8 cellular contexts compared by ENCODE assay signal in genomic region chr11:70397336-70397982, GRCh38. TPM values are rescaled to one million over a fixed set of nuclear protein-coding genes. Genes with fewer than 3 reads are reported as not detected.
A peak's percentile ranks its signal among the peaks of the same experiment; 100 is the strongest.
DNase-seq lines count a peak whose midpoint lies in the region; ATAC-seq and TF ChIP-seq lines count a peak whose summit lies in the region.

No MANE protein-coding gene starts in this region.

- peak overlapping the region in 1 of 2 donors; percentile 45 for H3K27ac Mint-ChIP-seq in natural killer cell treated with Interleukin-12 subunit alpha and Interleukin-12 subunit beta and Interleukin-15 and Interleukin-18, amount 100 ng/mL, for 72 hours

- no peaks in the 10 kb centered on the region for H3K27me3 ChIP-seq in endocrine pancreas (ENCODE audit: control insufficient read depth, insufficient read depth, low read length)

- peaks cover 9% of the 10 kb centered on the region for H3K36me3 Mint-ChIP-seq in natural killer cell treated with Interleukin-12 subunit alpha and Interleukin-12 subunit beta and Interleukin-15 and Interleukin-18, amount 100 ng/mL, for 72 hours

- no peaks in the 10 kb centered on the region for H3K9me3 Mint-ChIP-seq in natural killer cell treated with Interleukin-12 subunit alpha and Interleukin-12 subunit beta and Interleukin-15 and Interleukin-18, amount 100 ng/mL, for 72 hours

- peaks cover 13 to 23% of the 10 kb centered on the region in 2 donors for H3K4me1 Mint-ChIP-seq in natural killer cell treated with Interleukin-12 subunit alpha and Interleukin-12 subunit beta and Interleukin-15 and Interleukin-18, amount 100 ng/mL, for 72 hours (ENCODE audit: low read depth in 2 of 2)

- no peaks in the 10 kb centered on the region for H3K9me3 ChIP-seq in SK-N-MC (ENCODE audit: low read depth, low read length)
- no peaks in the 10 kb centered on the region for H3K9me3 ChIP-seq in endocrine pancreas (ENCODE audit: control insufficient read depth, low read length)

- no peak for ATAC-seq in natural killer cell treated with Interleukin-12 subunit alpha and Interleukin-12 subunit beta and Interleukin-15 and Interleukin-18, amount 100 ng/mL, for 72 hours
- ATAC-seq in GM19351 (IDR thresholded peaks at IDR 0.05; ENCODE audit: unreplicated experiment), result no peak
- no peak for ATAC-seq in GM18505 (IDR thresholded peaks at IDR 0.05; ENCODE audit: unreplicated experiment)
- ATAC-seq in HG03442 (IDR thresholded peaks at IDR 0.05; ENCODE audit: unreplicated experiment), result no peak

- peak; percentile 25 for DNase-seq in H4 (ENCODE audit: low spot score)
- DNase-seq in SK-N-MC (ENCODE audit: low read depth, low spot score), result no peak
- DNase-seq in natural killer cell treated with Interleukin-12 subunit alpha and Interleukin-12 subunit beta and Interleukin-15 and Interleukin-18, amount 100 ng/mL, for 72 hours (ENCODE audit: low spot score), result no peak

- peak overlapping the region; percentile 76 for H3K4me3 Mint-ChIP-seq in natural killer cell treated with Interleukin-12 subunit alpha and Interleukin-12 subunit beta and Interleukin-15 and Interleukin-18, amount 100 ng/mL, for 72 hours

- no peaks in the 10 kb centered on the region for H3K4me1 ChIP-seq in endocrine pancreas (ENCODE audit: control insufficient read depth, insufficient read depth, low read length)

- H3K36me3 ChIP-seq in SK-N-MC (ENCODE audit: insufficient read depth, low read length), result peaks cover 12% of the 10 kb centered on the region
- no peaks in the 10 kb centered on the region for H3K36me3 ChIP-seq in endocrine pancreas (ENCODE audit: control insufficient read depth, insufficient read depth, low read length)

- H3K9ac ChIP-seq in SK-N-MC (ENCODE audit: insufficient read length) (peak overlapping the region; percentile 95), endocrine pancreas (ENCODE audit: control insufficient read depth, insufficient read depth, low read length) (peak overlapping the region; percentile 45)

- TF ChIP-seq CTCF in C4-2B (conservative IDR thresholded peaks at IDR 0.05), result no peak

- H3K27ac ChIP-seq in C4-2B, result peak overlapping the region; percentile 88
- no peak overlapping the region for H3K27ac ChIP-seq in SK-N-MC

- H3K4me3 ChIP-seq in SK-N-MC (peak overlapping the region; percentile 91), endocrine pancreas (ENCODE audit: control insufficient read depth, insufficient read depth, low read length) (peak overlapping the region; percentile 61)

- H3K27me3 Mint-ChIP-seq in natural killer cell treated with Interleukin-12 subunit alpha and Interleukin-12 subunit beta and Interleukin-15 and Interleukin-18, amount 100 ng/mL, for 72 hours, result peaks cover 43 to 60% of the 10 kb centered on the region in 2 donors

- no peak for TF ChIP-seq POLR2A in GM18505 (IDR thresholded peaks at IDR 0.05; ENCODE audit: borderline replicate concordance, extremely low read depth, insufficient read depth, insufficient read length)

RNA-seq across cellular contexts. Expression of gene CTTN, which starts 0.9 kb away (rescaled TPM):
- total RNA-seq in H4 (2014; rRNA removed; shearing (Covaris generic)), result 118 and 177 TPM in 2 replicates
- total RNA-seq in natural killer cell treated with Interleukin-12 subunit alpha and Interleukin-12 subunit beta and Interleukin-15 and Interleukin-18, amount 100 ng/mL, for 72 hours, result 1 to 10 TPM; 1.8 to 2.6 TPM

Comparison
In these comparisons a context has a peak if more than half of its experiments do, and no peak if none do; other contexts are left out.
1. RNA of gene CTTN, which starts 0.9 kb away (total RNA-seq): 118 to 177 TPM in H4; 1.8 to 2.6 TPM in natural killer cell treated with Interleukin-12 subunit alpha and Interleukin-12 subunit beta and Interleukin-15 and Interleukin-18, amount 100 ng/mL, for 72 hours; every median in the first group is over 10 times any median in the second.